1 cellular context compared by ENCODE assay signal in the genomic region with DNA sequence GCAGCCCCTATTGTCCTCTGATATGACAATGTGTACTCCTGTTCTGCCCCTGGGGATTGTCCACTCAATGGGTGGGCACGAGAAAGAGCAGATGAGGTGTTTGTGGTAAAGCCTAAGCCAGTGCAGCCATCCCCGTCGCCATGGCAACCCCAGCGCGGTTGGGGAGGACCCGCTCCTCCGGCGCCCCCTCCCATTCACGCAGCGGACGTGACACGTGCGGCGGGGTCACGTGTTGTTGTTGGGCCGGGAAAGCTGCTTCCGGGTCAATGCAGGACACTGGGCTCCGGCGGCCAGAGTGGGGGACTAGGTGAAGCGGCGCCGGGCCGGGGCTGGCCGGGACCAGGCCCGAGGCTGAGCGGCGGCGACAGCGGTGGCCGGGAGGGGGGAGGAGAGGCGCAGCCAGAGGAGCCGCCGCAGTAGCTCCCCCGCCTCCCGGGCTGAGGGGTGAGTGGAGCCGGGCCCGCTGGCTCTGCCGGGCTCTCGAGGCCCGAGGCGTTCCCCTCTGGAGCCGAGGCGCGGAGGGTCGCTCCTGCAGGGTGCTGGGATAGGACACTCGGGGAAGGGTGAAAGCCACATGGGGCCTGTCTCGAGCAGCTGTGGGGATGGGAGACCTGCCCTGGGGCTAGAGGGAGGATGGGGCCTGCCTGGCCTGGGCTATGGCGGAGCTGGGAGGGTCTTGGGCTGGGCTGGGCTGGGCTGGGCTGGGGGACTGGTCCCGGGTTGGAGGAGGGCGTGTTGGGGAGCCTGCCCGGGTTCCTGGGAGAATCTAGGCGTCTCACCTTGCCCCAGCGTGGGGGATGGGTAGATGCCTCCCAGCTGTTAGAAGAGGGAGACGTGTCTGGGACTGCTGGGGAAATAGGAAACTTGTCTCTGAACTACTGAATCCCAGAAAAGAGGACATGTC.
TF ChIP-seq lines count a peak whose summit lies in the region.

A gene with protein sequence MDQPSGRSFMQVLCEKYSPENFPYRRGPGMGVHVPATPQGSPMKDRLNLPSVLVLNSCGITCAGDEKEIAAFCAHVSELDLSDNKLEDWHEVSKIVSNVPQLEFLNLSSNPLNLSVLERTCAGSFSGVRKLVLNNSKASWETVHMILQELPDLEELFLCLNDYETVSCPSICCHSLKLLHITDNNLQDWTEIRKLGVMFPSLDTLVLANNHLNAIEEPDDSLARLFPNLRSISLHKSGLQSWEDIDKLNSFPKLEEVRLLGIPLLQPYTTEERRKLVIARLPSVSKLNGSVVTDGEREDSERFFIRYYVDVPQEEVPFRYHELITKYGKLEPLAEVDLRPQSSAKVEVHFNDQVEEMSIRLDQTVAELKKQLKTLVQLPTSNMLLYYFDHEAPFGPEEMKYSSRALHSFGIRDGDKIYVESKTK (plus strand): TSS at position 255 of the 904 bp plus-strand sequence. CDS start 21,589 bp downstream, outside the sequence.

TF ChIP-seq in neural cell, 6 proteins besides CTCF, POLR2A, EP300 and RAD21 (continued from another document):
- TF ChIP-seq, protein P1, sequence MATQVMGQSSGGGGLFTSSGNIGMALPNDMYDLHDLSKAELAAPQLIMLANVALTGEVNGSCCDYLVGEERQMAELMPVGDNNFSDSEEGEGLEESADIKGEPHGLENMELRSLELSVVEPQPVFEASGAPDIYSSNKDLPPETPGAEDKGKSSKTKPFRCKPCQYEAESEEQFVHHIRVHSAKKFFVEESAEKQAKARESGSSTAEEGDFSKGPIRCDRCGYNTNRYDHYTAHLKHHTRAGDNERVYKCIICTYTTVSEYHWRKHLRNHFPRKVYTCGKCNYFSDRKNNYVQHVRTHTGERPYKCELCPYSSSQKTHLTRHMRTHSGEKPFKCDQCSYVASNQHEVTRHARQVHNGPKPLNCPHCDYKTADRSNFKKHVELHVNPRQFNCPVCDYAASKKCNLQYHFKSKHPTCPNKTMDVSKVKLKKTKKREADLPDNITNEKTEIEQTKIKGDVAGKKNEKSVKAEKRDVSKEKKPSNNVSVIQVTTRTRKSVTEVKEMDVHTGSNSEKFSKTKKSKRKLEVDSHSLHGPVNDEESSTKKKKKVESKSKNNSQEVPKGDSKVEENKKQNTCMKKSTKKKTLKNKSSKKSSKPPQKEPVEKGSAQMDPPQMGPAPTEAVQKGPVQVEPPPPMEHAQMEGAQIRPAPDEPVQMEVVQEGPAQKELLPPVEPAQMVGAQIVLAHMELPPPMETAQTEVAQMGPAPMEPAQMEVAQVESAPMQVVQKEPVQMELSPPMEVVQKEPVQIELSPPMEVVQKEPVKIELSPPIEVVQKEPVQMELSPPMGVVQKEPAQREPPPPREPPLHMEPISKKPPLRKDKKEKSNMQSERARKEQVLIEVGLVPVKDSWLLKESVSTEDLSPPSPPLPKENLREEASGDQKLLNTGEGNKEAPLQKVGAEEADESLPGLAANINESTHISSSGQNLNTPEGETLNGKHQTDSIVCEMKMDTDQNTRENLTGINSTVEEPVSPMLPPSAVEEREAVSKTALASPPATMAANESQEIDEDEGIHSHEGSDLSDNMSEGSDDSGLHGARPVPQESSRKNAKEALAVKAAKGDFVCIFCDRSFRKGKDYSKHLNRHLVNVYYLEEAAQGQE (IDR thresholded peaks at IDR 0.05; ENCODE audit: borderline replicate concordance) = no peak
